In genomic region chr20:1062334-1063015, GRCh38 we compare ENCODE assay signal across 32 cellular contexts. TPM values are rescaled to one million over a fixed set of nuclear protein-coding genes. Genes with fewer than 3 reads are reported as not detected.
DNase-seq lines count a peak whose midpoint lies in the region; ATAC-seq and TF ChIP-seq lines count a peak whose summit lies in the region.
"Had no signal": no experiment of that assay in that cellular context is flagged by ENCODE, and none has a peak within 500 bp of the region (broad histone marks: within the 10 kb centered on the region; RNA-seq: fewer than 3 reads in every experiment).

No MANE protein-coding gene starts in this region.

- H3K9me3 Mint-ChIP-seq in activated CD8-positive, alpha-beta T cell treated with anti-CD3 and anti-CD28 coated beads for 36 hours, result peaks cover 6% of the 10 kb centered on the region
- H3K9me3 Mint-ChIP-seq: activated T-helper 2 cell treated with anti-CD3 and anti-CD28 coated beads, Interferon-gamma antibody, Interleukin-2, Interleukin-4, amounts not matched to agents 10 μg/mL and 5 μg/mL and 100 μg/mL, durations not matched to agents 14 hours and 24 hours and 36 hours had no signal

- no peaks in the 10 kb centered on the region for H3K4me1 Mint-ChIP-seq in activated CD8-positive, alpha-beta T cell treated with anti-CD3 and anti-CD28 coated beads for 36 hours (ENCODE audit: low read depth)
- H3K4me1 Mint-ChIP-seq: activated B cell treated with CpG ODN at 0.5 μM for 24 hours, B cell, nephron had no signal

- CTCF ChIA-PET in activated CD8-positive, alpha-beta T cell treated with anti-CD3 and anti-CD28 coated beads for 36 hours (lab: Charles Lee), result interaction anchor here (2.8 kb wide), 1 partner anchor 46 kb away, joined by 8 read pairs; no protein-coding TSS in a partner anchor

- TF ChIP-seq CTCF in epithelial cell of esophagus (IDR thresholded peaks at IDR 0.05; ENCODE audit: insufficient read depth, low read depth, low read length, missing control alignments) (no peak), left ventricle myocardium inferior (IDR thresholded peaks at IDR 0.05; ENCODE audit: borderline replicate concordance) (no peak)
- no peak for TF ChIP-seq CTCF in activated CD8-positive, alpha-beta T cell treated with anti-CD3 and anti-CD28 coated beads for 36 hours (IDR thresholded peaks at IDR 0.05)

- intact Hi-C loops in activated CD8-positive, alpha-beta T cell treated with anti-CD3 and anti-CD28 coated beads for 36 hours (cut with micrococcal nuclease), result no loop called here
- intact Hi-C loops in left ventricle myocardium inferior (cut with micrococcal nuclease), result no loop called here

- H3K4me3 Mint-ChIP-seq in activated CD8-positive, alpha-beta T cell treated with anti-CD3 and anti-CD28 coated beads for 36 hours, result no peak overlapping the region
- H3K4me3 Mint-ChIP-seq: activated B cell treated with CpG ODN at 0.5 μM for 24 hours; activated naive CD8-positive, alpha-beta T cell; B cell; nephron; stimulated activated naive CD8-positive, alpha-beta T cell treated with anti-CD3 and anti-CD28 coated beads, Interleukin-15, Interleukin-2, amounts not matched to agents 100 ng/mL and 50 ng/mL, for 24 hours had no signal

- H3K27ac Mint-ChIP-seq in activated CD8-positive, alpha-beta T cell treated with anti-CD3 and anti-CD28 coated beads for 36 hours, result no peak overlapping the region
- H3K27ac Mint-ChIP-seq: activated B cell treated with CpG ODN at 0.5 μM for 24 hours; activated naive CD8-positive, alpha-beta T cell; activated T-helper 2 cell treated with anti-CD3 and anti-CD28 coated beads, Interferon-gamma antibody, Interleukin-2, Interleukin-4, amounts not matched to agents 10 μg/mL and 5 μg/mL and 100 μg/mL, durations not matched to agents 14 hours and 24 hours and 36 hours; B cell; nephron; stimulated activated naive CD8-positive, alpha-beta T cell treated with anti-CD3 and anti-CD28 coated beads, Interleukin-15, Interleukin-2, amounts not matched to agents 100 ng/mL and 50 ng/mL, for 24 hours had no signal

- H3K4me3 ChIP-seq in epithelial cell of esophagus (ENCODE audit: low read length), result no peak overlapping the region
- H3K4me3 ChIP-seq in mucosa of rectum (ENCODE audit: low read length in 2 of 2), result no peak overlapping the region
- no peak overlapping the region for H3K4me3 ChIP-seq in left ventricle myocardium inferior
- H3K4me3 ChIP-seq: A549, K562, ovary had no signal

- H3K36me3 ChIP-seq in mucosa of rectum (ENCODE audit: control insufficient read depth in 2 of 2, insufficient read depth in 2 of 2, low read length in 2 of 2) (no peaks in the 10 kb centered on the region), left ventricle myocardium inferior (no peaks in the 10 kb centered on the region)
- H3K36me3 ChIP-seq: ovary had no signal

- POLR2A ChIA-PET in activated CD8-positive, alpha-beta T cell treated with anti-CD3 and anti-CD28 coated beads for 36 hours (lab: Charles Lee), result no interaction called here

- H3K9me3 ChIP-seq in mucosa of rectum (ENCODE audit: control insufficient read depth in 2 of 2, low read length in 2 of 2) (no peaks in the 10 kb centered on the region), left ventricle myocardium inferior (replicated peaks) (peaks cover 20% of the 10 kb centered on the region)
- H3K9me3 ChIP-seq: ovary had no signal

- DNase-seq in Ammon's horn (ENCODE audit: low spot score) (peak; percentile 47), NCI-H2171 treated with DMSO at 0.1 percent for 48 hours (lab: John Stamatoyannopoulos, UW) (peak; percentile 86), epithelial cell of esophagus (ENCODE audit: low read depth) (peak; percentile 4), T-helper 9 cell (no peak), left ventricle myocardium inferior (no peak)
- DNase-seq in activated CD8-positive, alpha-beta T cell treated with anti-CD3 and anti-CD28 coated beads for 36 hours, result no peak
- DNase-seq in stimulated activated CD4-positive, alpha-beta T cell treated with anti-CD3 and anti-CD28 coated beads, Interleukin-12 subunit alpha, Interleukin-12 subunit beta, amount 100 ng/mL, for 4 hours, result no peak
- DNase-seq: activated B cell treated with CpG ODN at 0.5 μM for 24 hours; activated CD4-positive, alpha-beta T cell treated with anti-CD3 and anti-CD28 coated beads, Interleukin-2, amount 50 U/mL, for 48 hours; activated CD8-positive, alpha-beta memory T cell treated with anti-CD3 and anti-CD28 coated beads, Interleukin-2, amount 50 U/mL, for 48 hours; aorta; DMS53; GDM1; GOT3; MM.1S; NCI-H1436 treated with DMSO at 0.1 percent for 48 hours; NCI-H226; NCI-H774; ovary; right cardiac atrium; Right ventricle myocardium superior; stimulated activated CD4-positive, alpha-beta T cell treated with anti-CD3 and anti-CD28 coated beads, Interleukin-15, amount 100 ng/mL, for 24 hours; T1000; trophoblast cell had no signal

- H3K27ac ChIP-seq in mucosa of rectum (ENCODE audit: low read depth in 2 of 2, low read length in 2 of 2) (peak overlapping the region; percentile 32 to 64), left ventricle myocardium inferior (replicated peaks) (no peak overlapping the region)
- H3K27ac ChIP-seq: A549, ovary had no signal

- ATAC-seq in activated CD8-positive, alpha-beta T cell treated with anti-CD3 and anti-CD28 coated beads for 36 hours, result no peak
- ATAC-seq: A549, K562, right cardiac atrium had no signal

- H3K4me1 ChIP-seq in mucosa of rectum (ENCODE audit: control insufficient read depth in 2 of 2, insufficient read depth in 2 of 2, low read length in 2 of 2) (peaks cover 16 to 21% of the 10 kb centered on the region in 2 donors), left ventricle myocardium inferior (no peaks in the 10 kb centered on the region)
- H3K4me1 ChIP-seq: A549 had no signal

- H3K9ac ChIP-seq in mucosa of rectum (ENCODE audit: low read depth in 1 of 2, low read length in 2 of 2), result no peak overlapping the region

- no peaks in the 10 kb centered on the region for H3K27me3 ChIP-seq in mucosa of rectum (ENCODE audit: control insufficient read depth in 2 of 2, insufficient read depth in 2 of 2, low read length in 2 of 2)
- H3K27me3 ChIP-seq in left ventricle myocardium inferior (ENCODE audit: low read depth), result no peaks in the 10 kb centered on the region
- H3K27me3 ChIP-seq: ovary had no signal

- H3K27me3 Mint-ChIP-seq in activated CD8-positive, alpha-beta T cell treated with anti-CD3 and anti-CD28 coated beads for 36 hours, result no peaks in the 10 kb centered on the region

- H3K36me3 Mint-ChIP-seq in activated CD8-positive, alpha-beta T cell treated with anti-CD3 and anti-CD28 coated beads for 36 hours (ENCODE audit: low read depth), result no peaks in the 10 kb centered on the region

RNA-seq across cellular contexts. Expression of gene PSMF1, which starts 55.9 kb away (rescaled TPM):
- 100 to 1,000 TPM; 150 to 154 TPM for total RNA-seq in activated CD8-positive, alpha-beta T cell treated with anti-CD3 and anti-CD28 coated beads for 36 hours
- total RNA-seq in left ventricle myocardium inferior, result 124 TPM

Comparison
In these comparisons a context has a peak if more than half of its experiments do, and no peak if none do; other contexts are left out.
1. DNase-seq: peak in Ammon's horn (single experiment), NCI-H2171 treated with DMSO at 0.1 percent for 48 hours (single experiment) and epithelial cell of esophagus (single experiment); none in T-helper 9 cell (single experiment), activated CD8-positive, alpha-beta T cell treated with anti-CD3 and anti-CD28 coated beads for 36 hours (single experiment), stimulated activated CD4-positive, alpha-beta T cell treated with anti-CD3 and anti-CD28 coated beads, Interleukin-12 subunit alpha, Interleukin-12 subunit beta, amount 100 ng/mL, for 4 hours (single experiment) and left ventricle myocardium inferior (single experiment).